ENCODE assay signal across 1 cellular context in genomic region chr10:97578171-97578844, GRCh38.
TF ChIP-seq lines count a peak whose summit lies in the region.

No MANE protein-coding gene starts in this region.

TF ChIP-seq in HepG2, 621 proteins besides CTCF, POLR2A, EP300 and RAD21:
- no peak for TF ChIP-seq ZNF740 (CRISPR knock-in tag; IDR thresholded peaks at IDR 0.05)
- no peak for TF ChIP-seq SMAD3 (CRISPR knock-in tag; IDR thresholded peaks at IDR 0.05)
- TF ChIP-seq MNT (IDR thresholded peaks at IDR 0.05), result no peak
